In genomic region chr21:34374940-34375618, GRCh38 we compare ENCODE assay signal across 7 cellular contexts. TPM values are rescaled to one million over a fixed set of nuclear protein-coding genes. Genes with fewer than 3 reads are reported as not detected.
DNase-seq lines count a peak whose midpoint lies in the region; ATAC-seq, FAIRE-seq and TF ChIP-seq lines count a peak whose summit lies in the region.
"Not testable (repeated sequence)": the region's sequence is repeated elsewhere in the genome, so short reads cannot be mapped to it uniquely, and the experiment has no call there.

SMIM11 (plus strand) TSS chr21:34375507; CDS start chr21:34379505, 3,998 bp downstream.

- not testable (repeated sequence) for H3K4me1 Mint-ChIP-seq in activated CD8-positive, alpha-beta T cell treated with anti-CD3 and anti-CD28 coated beads for 36 hours (ENCODE audit: low read depth); naive thymus-derived CD8-positive, alpha-beta T cell

- not testable (repeated sequence) for H3K4me3 Mint-ChIP-seq in activated CD8-positive, alpha-beta T cell treated with anti-CD3 and anti-CD28 coated beads for 36 hours; naive thymus-derived CD8-positive, alpha-beta T cell

- not testable (repeated sequence) for FAIRE-seq in frontal cortex (lab: Jason Lieb, UNC)

- CTCF ChIA-PET in activated CD8-positive, alpha-beta T cell treated with anti-CD3 and anti-CD28 coated beads for 36 hours (lab: Charles Lee), result not testable (repeated sequence)

- not testable (repeated sequence) for H3K9me3 Mint-ChIP-seq in activated CD8-positive, alpha-beta T cell treated with anti-CD3 and anti-CD28 coated beads for 36 hours; naive thymus-derived CD8-positive, alpha-beta T cell

- H3K36me3 Mint-ChIP-seq in activated CD8-positive, alpha-beta T cell treated with anti-CD3 and anti-CD28 coated beads for 36 hours (ENCODE audit: low read depth); naive thymus-derived CD8-positive, alpha-beta T cell: not testable (repeated sequence)

- not testable (repeated sequence) for TF ChIP-seq CTCF in activated CD8-positive, alpha-beta T cell treated with anti-CD3 and anti-CD28 coated beads for 36 hours (IDR thresholded peaks at IDR 0.05)

- not testable (repeated sequence) for H3K27me3 Mint-ChIP-seq in activated CD8-positive, alpha-beta T cell treated with anti-CD3 and anti-CD28 coated beads for 36 hours; naive thymus-derived CD8-positive, alpha-beta T cell

- POLR2A ChIA-PET in activated CD8-positive, alpha-beta T cell treated with anti-CD3 and anti-CD28 coated beads for 36 hours (lab: Charles Lee); naive thymus-derived CD8-positive, alpha-beta T cell (lab: Charles Lee): not testable (repeated sequence)

- not testable (repeated sequence) for DNase-seq in activated CD8-positive, alpha-beta T cell treated with anti-CD3 and anti-CD28 coated beads for 36 hours; frontal cortex (ENCODE audit: low spot score in 2 of 2); naive thymus-derived CD8-positive, alpha-beta T cell

- intact Hi-C loops in activated CD8-positive, alpha-beta T cell treated with anti-CD3 and anti-CD28 coated beads for 36 hours (cut with micrococcal nuclease), result not testable (repeated sequence)

- not testable (repeated sequence) for H3K27ac Mint-ChIP-seq in activated CD8-positive, alpha-beta T cell treated with anti-CD3 and anti-CD28 coated beads for 36 hours; naive thymus-derived CD8-positive, alpha-beta T cell

- ATAC-seq in GM18868 (IDR thresholded peaks at IDR 0.05; ENCODE audit: unreplicated experiment) (peak; percentile 96), GM21528 (IDR thresholded peaks at IDR 0.05; ENCODE audit: low FRiP score, unreplicated experiment) (peak; percentile 79), HG02970 (IDR thresholded peaks at IDR 0.05; ENCODE audit: low FRiP score, unreplicated experiment) (peak; percentile 93), HG03521 (IDR thresholded peaks at IDR 0.05; ENCODE audit: unreplicated experiment) (peak; percentile 88)
- ATAC-seq in activated CD8-positive, alpha-beta T cell treated with anti-CD3 and anti-CD28 coated beads for 36 hours, result peak; percentile 97
- ATAC-seq in naive thymus-derived CD8-positive, alpha-beta T cell, result peak; percentile 94 to 97

RNA-seq across cellular contexts. Expression of gene SMIM11, which starts in this region (rescaled TPM):
- total RNA-seq in activated CD8-positive, alpha-beta T cell treated with anti-CD3 and anti-CD28 coated beads for 36 hours, result 1 to 10 TPM; 5.2 to 7.5 TPM
- 26.5 TPM for total RNA-seq in frontal cortex
- total RNA-seq in naive thymus-derived CD8-positive, alpha-beta T cell, result 1 to 10 TPM; 6.2 to 8.2 TPM
- polyA plus RNA-seq in naive thymus-derived CD8-positive, alpha-beta T cell, result 10 to 100 TPM in 2 of 3 donors, 1 to 10 TPM in 1; 9.8 to 30.2 (median 28.3) TPM
